ENCODE assay signal across 8 cellular contexts in the genomic region with DNA sequence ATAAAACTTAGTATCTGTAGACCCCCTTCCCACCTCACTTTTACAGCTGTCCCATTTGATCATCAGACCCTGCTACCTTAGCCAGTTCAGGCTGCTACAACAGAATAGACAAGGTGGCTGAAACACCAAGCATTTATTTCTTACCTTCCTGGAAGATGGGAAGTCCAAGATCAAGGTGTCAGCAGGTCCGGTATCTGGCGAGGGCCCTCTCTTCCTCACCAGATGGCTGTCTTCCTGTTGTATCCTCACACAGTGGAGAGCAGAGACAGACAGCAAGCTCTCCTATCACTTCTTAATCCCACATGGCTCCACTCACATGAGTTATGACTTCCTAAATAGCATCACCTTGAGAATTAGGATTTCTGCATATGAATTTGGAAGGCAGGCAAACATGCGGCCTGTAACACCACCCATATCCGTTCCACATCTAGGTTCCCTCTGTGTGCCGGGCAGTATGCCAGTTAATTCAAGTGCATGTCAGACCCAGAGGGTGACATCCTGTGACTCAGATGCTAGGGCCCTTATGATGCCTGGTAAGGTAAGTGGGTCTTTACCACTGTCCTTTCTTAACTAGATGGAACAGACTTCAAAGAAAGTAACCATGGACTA. TPM values are rescaled to one million over a fixed set of nuclear protein-coding genes. Genes with fewer than 3 reads are reported as not detected.
DNase-seq lines count a peak whose midpoint lies in the region; ATAC-seq and TF ChIP-seq lines count a peak whose summit lies in the region.

No MANE protein-coding gene starts in this region.

- peak overlapping the region in 1 of 11 experiments; percentile 51; a peak in 2 of 22 replicates for H3K9ac ChIP-seq in BLaER1 treated with 17β-estradiol and CSF1 and Interleukin-3, amounts not matched to agents 10 nM and 100 nM
- no peak overlapping the region for H3K9ac ChIP-seq in Karpas-422 (ENCODE audit: low read length)

- no peak overlapping the region for H2AFZ ChIP-seq in Karpas-422 (ENCODE audit: low read length)

- intact Hi-C loops in activated CD4-positive, alpha-beta memory T cell treated with anti-CD3 and anti-CD28 coated beads for 36 hours (cut with micrococcal nuclease) = no loop called here

- POLR2A ChIA-PET in activated CD4-positive, alpha-beta memory T cell treated with anti-CD3 and anti-CD28 coated beads for 36 hours (lab: Charles Lee) = no interaction called here

- no peaks in the 10 kb centered on the region for H3K79me2 ChIP-seq in Karpas-422 (ENCODE audit: low read length)

- TF ChIP-seq CTCF in fibroblast of the aortic adventitia (IDR thresholded peaks at IDR 0.05; ENCODE audit: insufficient read depth, low read length) = no peak

- CTCF ChIA-PET in activated CD4-positive, alpha-beta memory T cell treated with anti-CD3 and anti-CD28 coated beads for 36 hours (lab: Charles Lee) = no interaction called here

- DNase-seq in Karpas-422 (peak; percentile 36), fibroblast of the aortic adventitia (ENCODE audit: low read depth) (peak; percentile 45), superior temporal gyrus (ENCODE audit: extremely low spot score) (no peak), NCI-H146 treated with DMSO at 0.1 percent for 48 hours (lab: John Stamatoyannopoulos, UW; ENCODE audit: unreplicated experiment) (no peak)
- DNase-seq in activated CD4-positive, alpha-beta memory T cell treated with anti-CD3 and anti-CD28 coated beads for 36 hours = peak; percentile 61
- peak; percentile 33 for DNase-seq in stimulated activated CD4-positive, alpha-beta T cell treated with anti-CD3 and anti-CD28 coated beads, Interleukin-4, amount 100 ng/mL, for 24 hours

- H3K27me3 Mint-ChIP-seq in activated CD4-positive, alpha-beta memory T cell treated with anti-CD3 and anti-CD28 coated beads for 36 hours = peaks cover 1% of the 10 kb centered on the region

- no peak overlapping the region for H3K27ac Mint-ChIP-seq in activated CD4-positive, alpha-beta memory T cell treated with anti-CD3 and anti-CD28 coated beads for 36 hours

- no peaks in the 10 kb centered on the region for H3K9me3 ChIP-seq in BLaER1 treated with 17β-estradiol and CSF1 and Interleukin-3, amounts not matched to agents 10 nM and 100 nM (replicated peaks in 1 of 11)
- H3K9me3 ChIP-seq in Karpas-422 (ENCODE audit: low read length) = no peaks in the 10 kb centered on the region

- H3K9me3 Mint-ChIP-seq in activated CD4-positive, alpha-beta memory T cell treated with anti-CD3 and anti-CD28 coated beads for 36 hours = no peaks in the 10 kb centered on the region

- no peaks in the 10 kb centered on the region for H3K36me3 ChIP-seq in BLaER1 treated with 17β-estradiol and CSF1 and Interleukin-3, amounts not matched to agents 10 nM and 100 nM
- H3K36me3 ChIP-seq in Karpas-422 (ENCODE audit: insufficient read depth, low read length) = no peaks in the 10 kb centered on the region

- no peaks in the 10 kb centered on the region for H3K36me3 Mint-ChIP-seq in activated CD4-positive, alpha-beta memory T cell treated with anti-CD3 and anti-CD28 coated beads for 36 hours

- peak overlapping the region in 5 of 11 experiments; percentile 31 to 62 (median 50); a peak in 8 of 22 replicates for H3K27ac ChIP-seq in BLaER1 treated with 17β-estradiol and CSF1 and Interleukin-3, amounts not matched to agents 10 nM and 100 nM
- H3K27ac ChIP-seq in Karpas-422 (ENCODE audit: low read length) = no peak overlapping the region

- H3K4me3 ChIP-seq in BLaER1 treated with 17β-estradiol and CSF1 and Interleukin-3, amounts not matched to agents 10 nM and 100 nM = no peak overlapping the region
- H3K4me3 ChIP-seq in Karpas-422 (ENCODE audit: low read length) (no peak overlapping the region), fibroblast of the aortic adventitia (ENCODE audit: low read depth, low read length) (no peak overlapping the region)

- H3K4me3 Mint-ChIP-seq in activated CD4-positive, alpha-beta memory T cell treated with anti-CD3 and anti-CD28 coated beads for 36 hours = no peak overlapping the region

- no peaks in the 10 kb centered on the region for H3K9me2 ChIP-seq in Karpas-422 (replicated peaks; ENCODE audit: insufficient read depth, low read length)

- peak overlapping the region; percentile 33 to 72 (median 42); a peak in 21 of 22 replicates for H3K4me2 ChIP-seq in BLaER1 treated with 17β-estradiol and CSF1 and Interleukin-3, amounts not matched to agents 10 nM and 100 nM
- no peak overlapping the region for H3K4me2 ChIP-seq in Karpas-422 (ENCODE audit: low read depth, low read length, poor library complexity, severe bottlenecking)

- no peak for ATAC-seq in GM19463 (IDR thresholded peaks at IDR 0.05; ENCODE audit: unreplicated experiment)

- no peaks in the 10 kb centered on the region for H4K20me1 ChIP-seq in BLaER1 treated with 17β-estradiol and CSF1 and Interleukin-3, amounts not matched to agents 10 nM and 100 nM
- no peaks in the 10 kb centered on the region for H4K20me1 ChIP-seq in Karpas-422 (ENCODE audit: insufficient read depth, low read depth, low read length)

- H3K27me3 ChIP-seq in BLaER1 treated with 17β-estradiol and CSF1 and Interleukin-3, amounts not matched to agents 10 nM and 100 nM = no peaks in the 10 kb centered on the region
- no peaks in the 10 kb centered on the region for H3K27me3 ChIP-seq in Karpas-422 (ENCODE audit: low read length)

- H3K4me1 Mint-ChIP-seq in activated CD4-positive, alpha-beta memory T cell treated with anti-CD3 and anti-CD28 coated beads for 36 hours (ENCODE audit: low read depth) = peaks cover 18% of the 10 kb centered on the region

- peaks cover 17 to 32% (median 23%) of the 10 kb centered on the region in 10 experiments for H3K4me1 ChIP-seq in BLaER1 treated with 17β-estradiol and CSF1 and Interleukin-3, amounts not matched to agents 10 nM and 100 nM
- H3K4me1 ChIP-seq in Karpas-422 (ENCODE audit: low read length) = peaks cover 5% of the 10 kb centered on the region

RNA-seq across cellular contexts. Expression of a gene that starts 2.1 kb away (rescaled TPM):
- total RNA-seq in Karpas-422 (2014; rRNA removed; shearing (Covaris generic); ENCODE audit: low replicate concordance) = not detected in 2 replicates
- not detected for total RNA-seq in activated CD4-positive, alpha-beta memory T cell treated with anti-CD3 and anti-CD28 coated beads for 36 hours
- total RNA-seq in fibroblast of the aortic adventitia (ENCODE audit: low replicate concordance) = 0.63 TPM in 1 of 2 replicates, not detected in the other

RNA-seq across cellular contexts. Expression of a gene that starts 27.1 kb away (rescaled TPM):
- total RNA-seq in Karpas-422 (2014; rRNA removed; shearing (Covaris generic); ENCODE audit: low replicate concordance) = not detected in 2 replicates
- total RNA-seq in activated CD4-positive, alpha-beta memory T cell treated with anti-CD3 and anti-CD28 coated beads for 36 hours = not detected
- 0.82 and 4.6 TPM in 2 replicates for total RNA-seq in fibroblast of the aortic adventitia (ENCODE audit: low replicate concordance)

RNA-seq across cellular contexts. Expression of a gene that starts 31.6 kb away (rescaled TPM):
- total RNA-seq in Karpas-422 (2014; rRNA removed; shearing (Covaris generic); ENCODE audit: low replicate concordance) = 3.5 and 5.4 TPM in 2 replicates
- total RNA-seq in activated CD4-positive, alpha-beta memory T cell treated with anti-CD3 and anti-CD28 coated beads for 36 hours = 1 to 10 TPM; 6.7 to 7.2 TPM
- total RNA-seq in fibroblast of the aortic adventitia (ENCODE audit: low replicate concordance) = 20.0 and 74.1 TPM in 2 replicates

RNA-seq across cellular contexts. Expression of a gene that starts 46.0 kb away (rescaled TPM):
- total RNA-seq in Karpas-422 (2014; rRNA removed; shearing (Covaris generic); ENCODE audit: low replicate concordance) = 0.56 and 0.76 TPM in 2 replicates
- total RNA-seq in activated CD4-positive, alpha-beta memory T cell treated with anti-CD3 and anti-CD28 coated beads for 36 hours = 1 to 10 TPM in 1 of 2 experiments, under 1 TPM in 1; 0.90 to 1.2 TPM
- 2.5 and 3.3 TPM in 2 replicates for total RNA-seq in fibroblast of the aortic adventitia (ENCODE audit: low replicate concordance)

Comparison
In these comparisons a context has a peak if more than half of its experiments do, and no peak if none do; other contexts are left out.
1. DNase-seq: peak in Karpas-422 (single experiment), activated CD4-positive, alpha-beta memory T cell treated with anti-CD3 and anti-CD28 coated beads for 36 hours (single experiment), fibroblast of the aortic adventitia (single experiment) and stimulated activated CD4-positive, alpha-beta T cell treated with anti-CD3 and anti-CD28 coated beads, Interleukin-4, amount 100 ng/mL, for 24 hours (single experiment); none in superior temporal gyrus (single experiment) and NCI-H146 treated with DMSO at 0.1 percent for 48 hours (single experiment).